32 cellular contexts compared by ENCODE assay signal in the genomic region with DNA sequence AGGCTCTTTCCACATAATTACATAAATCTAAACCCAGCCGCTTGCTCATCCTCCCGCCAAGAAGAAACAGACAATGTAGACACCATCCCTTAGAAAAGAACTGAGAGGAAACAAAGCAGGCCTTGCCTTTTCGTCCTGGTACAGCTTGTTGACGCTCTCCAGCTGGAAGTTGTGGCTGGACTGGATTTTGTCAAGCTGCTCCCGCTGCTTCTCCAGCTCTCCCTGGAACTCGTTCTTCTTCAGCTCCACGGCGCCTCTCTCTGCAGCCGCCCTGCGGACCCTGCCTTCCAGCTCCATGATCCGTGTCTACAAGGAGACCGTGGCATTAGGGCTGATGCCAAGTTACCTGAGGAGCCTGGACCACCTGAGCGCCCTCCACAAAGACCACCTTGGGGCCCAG. TPM values are rescaled to one million over a fixed set of nuclear protein-coding genes. Genes with fewer than 3 reads are reported as not detected.
DNase-seq lines count a peak whose midpoint lies in the region; ATAC-seq, FAIRE-seq and TF ChIP-seq lines count a peak whose summit lies in the region.
"Had no signal": no experiment of that assay in that cellular context is flagged by ENCODE, and none has a peak within 500 bp of the region (broad histone marks: within the 10 kb centered on the region; RNA-seq: fewer than 3 reads in every experiment).

No MANE protein-coding gene starts in this region.

- H3K36me3 ChIP-seq in GM23338 (ENCODE audit: insufficient read depth) (no peaks in the 10 kb centered on the region; the same call in 1 of the 2 replicates), mesodermal cell (ENCODE audit: control insufficient read depth, insufficient read depth, low read length) (peaks cover 45% of the 10 kb centered on the region), left ventricle myocardium inferior (no peaks in the 10 kb centered on the region), kidney (ENCODE audit: control insufficient read depth in 1 of 2, insufficient read depth in 2 of 2, low read length in 2 of 2) (no peaks in the 10 kb centered on the region)
- H3K36me3 ChIP-seq: SJSA1 had no signal

- FAIRE-seq in kidney (lab: Jason Lieb, UNC): no peak
- FAIRE-seq: G401.6, RCC 7860 had no signal

- H3K27me3 ChIP-seq in GM23338 (ENCODE audit: insufficient read depth) (no peaks in the 10 kb centered on the region), left ventricle myocardium inferior (ENCODE audit: low read depth) (no peaks in the 10 kb centered on the region)
- H3K27me3 ChIP-seq: BLaER1, breast epithelium, SJSA1, tibial nerve had no signal

- no peaks in the 10 kb centered on the region for H3K4me1 ChIP-seq in GM23338 (ENCODE audit: insufficient read depth)
- peaks cover 12% of the 10 kb centered on the region for H3K4me1 ChIP-seq in mesodermal cell (ENCODE audit: control insufficient read depth, insufficient read depth, low read length, poor library complexity, severe bottlenecking)
- H3K4me1 ChIP-seq in left ventricle myocardium inferior: no peaks in the 10 kb centered on the region
- H3K4me1 ChIP-seq in kidney (ENCODE audit: control insufficient read depth in 1 of 2, insufficient read depth in 1 of 2, low read depth in 1 of 2, low read length in 2 of 2): peaks cover 0 to 9% of the 10 kb centered on the region in 2 donors
- H3K4me1 ChIP-seq: BLaER1, breast epithelium, psoas muscle, SJSA1, tibial nerve had no signal

- ATAC-seq in GM23338: no peak
- no peak for ATAC-seq in Right ventricle myocardium inferior
- ATAC-seq: activated T-cell treated with anti-CD3 and anti-CD28 coated beads, Interleukin-2, amount 50 U/mL, for 72 hours; esophagus mucosa; left cardiac atrium; psoas muscle had no signal

- H3K4me2 ChIP-seq in GM23338: no peak overlapping the region
- H3K4me2 ChIP-seq: BLaER1 had no signal

- H3K27ac ChIP-seq in GM23338 (ENCODE audit: low read depth): 0 out of 2 replicates have a peak overlapping the region, but pooled peaks have one; percentile 32
- peak overlapping the region; percentile 55 for H3K27ac ChIP-seq in cingulate gyrus (ENCODE audit: low read depth, low read length)
- H3K27ac ChIP-seq in mesodermal cell (ENCODE audit: low read depth, low read length, severe bottlenecking): peak overlapping the region; percentile 53
- no peak overlapping the region for H3K27ac ChIP-seq in left ventricle myocardium inferior (replicated peaks)
- no peak overlapping the region for H3K27ac ChIP-seq in kidney (ENCODE audit: low read depth in 2 of 2, low read length in 2 of 2)
- H3K27ac ChIP-seq: BLaER1, breast epithelium, psoas muscle, SJSA1, tibial nerve had no signal

- DNase-seq in GM23338 (ENCODE audit: low spot score) (no peak), pons (ENCODE audit: low spot score) (peak; percentile 56), SW480 (ENCODE audit: low spot score) (no peak), left ventricle myocardium inferior (no peak), kidney (no peak), Right ventricle myocardium inferior (ENCODE audit: missing footprints) (no peak)
- DNase-seq: activated CD4-positive, alpha-beta T cell treated with anti-CD3 and anti-CD28 coated beads, Interleukin-2, amount 50 U/mL, for 4 hours; activated CD4-positive, CD25-positive, alpha-beta regulatory T cell; activated naive CD4-positive, alpha-beta T cell treated with anti-CD3 and anti-CD28 coated beads, Interleukin-2, amount 10 ng/mL, durations not matched to agents 7 days and 5 days; activated T-cell treated with anti-CD3 and anti-CD28 coated beads, Interleukin-2, amount 50 U/mL, for 72 hours; amniotic stem cell; cortex of kidney; endodermal cell; foreskin melanocyte; H7; left cardiac atrium; NCI-H1092; NCI-H187; NCI-H2227 treated with DMSO at 0.1 percent for 48 hours; NCI-H748 treated with DMSO at 0.1 percent for 48 hours; psoas muscle; T-helper 1 cell had no signal

- WGBS in mesodermal cell (ENCODE audit: insufficient coverage in 2 of 2), 2 experiments: 92 to 96% methylated on average over 11 to 12 of the region's 13 CpGs

- H3K27me3 Mint-ChIP-seq in GM23338 (ENCODE audit: insufficient read depth, low read depth, poor library complexity): peaks cover 5% of the 10 kb centered on the region
- H3K27me3 Mint-ChIP-seq: activated naive CD4-positive, alpha-beta T cell treated with anti-CD3 and anti-CD28 coated beads, Interleukin-2, amount 10 ng/mL, durations not matched to agents 7 days and 5 days; stimulated activated naive CD8-positive, alpha-beta T cell treated with anti-CD3 and anti-CD28 coated beads, Interleukin-15, Interleukin-2, amounts not matched to agents 100 ng/mL and 50 ng/mL, for 24 hours had no signal

- H4K20me1 ChIP-seq in GM23338 (replicated peaks; ENCODE audit: insufficient read depth): peaks cover 17% of the 10 kb centered on the region

- no peak overlapping the region for H2AFZ ChIP-seq in GM23338

- H3K36me3 Mint-ChIP-seq in GM23338 (ENCODE audit: low read depth): peaks cover 51% of the 10 kb centered on the region
- H3K36me3 Mint-ChIP-seq: activated naive CD4-positive, alpha-beta T cell treated with anti-CD3 and anti-CD28 coated beads, Interleukin-2, amount 10 ng/mL, durations not matched to agents 7 days and 5 days had no signal

- H3K9me2 ChIP-seq in GM23338 (ENCODE audit: insufficient read depth): 0 out of 2 replicates have a peak, but pooled peaks cover 2% of the 10 kb centered on the region

- H3K27ac Mint-ChIP-seq in GM23338: no peak overlapping the region
- H3K27ac Mint-ChIP-seq: activated naive CD4-positive, alpha-beta T cell treated with anti-CD3 and anti-CD28 coated beads, Interleukin-2, amount 10 ng/mL, durations not matched to agents 7 days and 5 days; activated T-cell treated with anti-CD3 and anti-CD28 coated beads, Interleukin-2, amount 50 U/mL, for 72 hours; endodermal cell; stimulated activated naive CD8-positive, alpha-beta T cell treated with anti-CD3 and anti-CD28 coated beads, Interleukin-15, Interleukin-2, amounts not matched to agents 100 ng/mL and 50 ng/mL, for 24 hours had no signal

- H3F3A ChIP-seq in GM23338 (replicated peaks; ENCODE audit: low read depth): no peaks in the 10 kb centered on the region

- intact Hi-C loops in left ventricle myocardium inferior (cut with micrococcal nuclease): no loop called here
- intact Hi-C loops in kidney (cut with DNase I): no loop called here
- intact Hi-C loops in Right ventricle myocardium inferior (cut with DNase I): no loop called here

- TF ChIP-seq CTCF in GM23338 (conservative IDR thresholded peaks at IDR 0.05; ENCODE audit: low read depth in 2 of 2) (no peak), left ventricle myocardium inferior (IDR thresholded peaks at IDR 0.05; ENCODE audit: borderline replicate concordance) (no peak), kidney (IDR thresholded peaks at IDR 0.05; ENCODE audit: borderline replicate concordance, extremely low read depth, insufficient read depth) (no peak)

- H3K79me2 ChIP-seq in GM23338 (replicated peaks; ENCODE audit: insufficient read depth): peaks cover 15% of the 10 kb centered on the region; the same call in 1 of the 2 replicates

- H3K9me3 Mint-ChIP-seq in GM23338: no peaks in the 10 kb centered on the region
- H3K9me3 Mint-ChIP-seq: activated naive CD4-positive, alpha-beta T cell treated with anti-CD3 and anti-CD28 coated beads, Interleukin-2, amount 10 ng/mL, durations not matched to agents 7 days and 5 days; activated T-cell treated with anti-CD3 and anti-CD28 coated beads, Interleukin-2, amount 50 U/mL, for 72 hours; endodermal cell; stimulated activated naive CD8-positive, alpha-beta T cell treated with anti-CD3 and anti-CD28 coated beads, Interleukin-15, Interleukin-2, amounts not matched to agents 100 ng/mL and 50 ng/mL, for 24 hours had no signal

- H3K4me1 Mint-ChIP-seq in GM23338: peaks cover 32% of the 10 kb centered on the region
- H3K4me1 Mint-ChIP-seq: activated naive CD4-positive, alpha-beta T cell treated with anti-CD3 and anti-CD28 coated beads, Interleukin-2, amount 10 ng/mL, durations not matched to agents 7 days and 5 days had no signal

- no peaks in the 10 kb centered on the region for H3K9me3 ChIP-seq in mesodermal cell (ENCODE audit: control insufficient read depth, low read length)
- H3K9me3 ChIP-seq in left ventricle myocardium inferior (replicated peaks): no peaks in the 10 kb centered on the region
- no peaks in the 10 kb centered on the region for H3K9me3 ChIP-seq in kidney (ENCODE audit: control insufficient read depth in 1 of 2, low read length in 2 of 2)
- H3K9me3 ChIP-seq: BLaER1, breast epithelium, psoas muscle, SJSA1, tibial nerve had no signal

- H3K4me3 ChIP-seq in GM23338 (no peak overlapping the region), mesodermal cell (ENCODE audit: extremely low read depth, insufficient read depth, low read length, poor library complexity, severe bottlenecking) (no peak overlapping the region), left ventricle myocardium inferior (no peak overlapping the region), kidney (ENCODE audit: low read length in 2 of 2) (no peak overlapping the region)
- H3K4me3 ChIP-seq: BLaER1, breast epithelium, psoas muscle, SJSA1, tibial nerve had no signal

- no peak overlapping the region for H3K9ac ChIP-seq in kidney (ENCODE audit: low read length in 2 of 2)
- H3K9ac ChIP-seq: BLaER1 had no signal

- H3K4me3 Mint-ChIP-seq in GM23338: no peak overlapping the region
- H3K4me3 Mint-ChIP-seq: activated naive CD4-positive, alpha-beta T cell treated with anti-CD3 and anti-CD28 coated beads, Interleukin-2, amount 10 ng/mL, durations not matched to agents 7 days and 5 days; activated T-cell treated with anti-CD3 and anti-CD28 coated beads, Interleukin-2, amount 50 U/mL, for 72 hours; endodermal cell; stimulated activated naive CD8-positive, alpha-beta T cell treated with anti-CD3 and anti-CD28 coated beads, Interleukin-15, Interleukin-2, amounts not matched to agents 100 ng/mL and 50 ng/mL, for 24 hours had no signal

RNA-seq across cellular contexts. Expression of a gene that starts 22.1 kb away (rescaled TPM):
- 82.1 and 92.4 TPM in 2 replicates for total RNA-seq in GM23338 (2014; rRNA removed; shearing (Covaris generic))
- polyA plus RNA-seq in GM23338 (2016; fragmentation: Nextera tagmentation; extraction: Ambion mirVana): 50.3 and 58.3 TPM in 2 replicates
- polyA plus RNA-seq in mesodermal cell (2013, experiment 1 of 2): 73.4 TPM
- 79.6 TPM for polyA plus RNA-seq in mesodermal cell (2013, experiment 2 of 2)
- 3.7 TPM for total RNA-seq in left ventricle myocardium inferior
- total RNA-seq in kidney: 133 TPM
- 88.6 TPM for polyA plus RNA-seq in kidney (ENCODE audit: insufficient read depth, low read depth, low replicate concordance)
- total RNA-seq in Right ventricle myocardium inferior: 4.2 TPM

Comparison
In these comparisons a context has a peak if more than half of its experiments do, and no peak if none do; other contexts are left out.
1. H3K27ac ChIP-seq: peak in GM23338 (single experiment), cingulate gyrus (single experiment) and mesodermal cell (single experiment); none in left ventricle myocardium inferior (single experiment) and kidney (0 of 2).
2. RNA of a gene that starts 22.1 kb away (total RNA-seq): 133 TPM in kidney (single experiment) and 82.1 to 92.4 TPM in GM23338; 4.2 TPM in Right ventricle myocardium inferior (single experiment) and 3.7 TPM in left ventricle myocardium inferior (single experiment); every median in the first group is over 10 times any median in the second.